ENCODE assay signal across 8 cellular contexts in genomic region chr12:64679487-64679983, GRCh38.
A peak's percentile ranks its signal among the peaks of the same experiment; 100 is the strongest.
DNase-seq lines count a peak whose midpoint lies in the region; ATAC-seq and FAIRE-seq lines count a peak whose summit lies in the region.

No MANE protein-coding gene starts in this region.

- peak; percentile 75 for FAIRE-seq in RCC 7860 (lab: Jason Lieb, UNC)

- no peaks in the 10 kb centered on the region for H3K27me3 Mint-ChIP-seq in activated naive CD8-positive, alpha-beta T cell

- peak overlapping the region; percentile 98 for H3K27ac Mint-ChIP-seq in activated naive CD8-positive, alpha-beta T cell

- in situ Hi-C loops in Caki2 (cut with HindIII; ENCODE audit: low pct_unique_long_range_greater_than_20kb, low sequenced_read_pairs) = no loop called here

- ATAC-seq in HG03025 (IDR thresholded peaks at IDR 0.05; ENCODE audit: low FRiP score, unreplicated experiment) (peak; percentile 80), HG03139 (IDR thresholded peaks at IDR 0.05; ENCODE audit: unreplicated experiment) (no peak)

- no peaks in the 10 kb centered on the region for H3K9me3 Mint-ChIP-seq in activated naive CD8-positive, alpha-beta T cell (ENCODE audit: low read depth)

- peaks cover 94% of the 10 kb centered on the region for H3K4me1 Mint-ChIP-seq in activated naive CD8-positive, alpha-beta T cell (ENCODE audit: low read depth)

- intact Hi-C loops in cardiac septum (cut with DNase I) = no loop called here

- peak; percentile 99 for DNase-seq in Caki2 (ENCODE audit: low read depth)
- DNase-seq in RCC 7860 (ENCODE audit: low spot score) = peak; percentile 74
- DNase-seq in cardiac septum (ENCODE audit: low spot score) = peak; percentile 80
- peak; percentile 33 for DNase-seq in stimulated activated CD4-positive, alpha-beta T cell treated with anti-CD3 and anti-CD28 coated beads, Interleukin-12 subunit alpha, Interleukin-12 subunit beta, amount 100 ng/mL, for 4 hours
- no peak for DNase-seq in NOMO-1 treated with dmso at 0.1 percent for 144 hours (lab: John Stamatoyannopoulos, UW; ENCODE audit: unreplicated experiment)

- peaks cover 3% of the 10 kb centered on the region for H3K36me3 Mint-ChIP-seq in activated naive CD8-positive, alpha-beta T cell

- H3K4me3 Mint-ChIP-seq in activated naive CD8-positive, alpha-beta T cell = peak overlapping the region; percentile 76
